21 cellular contexts compared by ENCODE assay signal in genomic region chr1:43844114-43844513, GRCh38.
DNase-seq lines count a peak whose midpoint lies in the region; ATAC-seq and TF ChIP-seq lines count a peak whose summit lies in the region.
"Had no signal": no experiment of that assay in that cellular context is flagged by ENCODE, and none has a peak within 500 bp of the region (broad histone marks: within the 10 kb centered on the region; RNA-seq: fewer than 3 reads in every experiment).

No MANE protein-coding gene starts in this region.

- no peaks in the 10 kb centered on the region for H3K36me3 ChIP-seq in lower lobe of right lung
- peaks cover 8% of the 10 kb centered on the region for H3K36me3 ChIP-seq in CD8-positive, alpha-beta T cell (ENCODE audit: insufficient read depth, low read length)
- H3K36me3 ChIP-seq: vagina had no signal

- H3K36me3 Mint-ChIP-seq in CD8-positive, alpha-beta T cell, result peaks cover 48% of the 10 kb centered on the region

- peak; percentile 54 to 66 for ATAC-seq in lower lobe of right lung
- no peak for ATAC-seq in CD8-positive, alpha-beta T cell
- ATAC-seq in HG03521 (IDR thresholded peaks at IDR 0.05; ENCODE audit: unreplicated experiment), result no peak
- ATAC-seq in GM18498 (IDR thresholded peaks at IDR 0.05; ENCODE audit: unreplicated experiment), result no peak
- ATAC-seq: foreskin keratinocyte, left cardiac atrium had no signal

- intact Hi-C loops in lower lobe of right lung (cut with DNase I), result no loop called here
- intact Hi-C loops in CD8-positive, alpha-beta T cell (cut with DNase I, micrococcal nuclease), result no loop called here

- H3K27ac ChIP-seq in lower lobe of right lung, result no peak overlapping the region
- no peak overlapping the region for H3K27ac ChIP-seq in CD8-positive, alpha-beta T cell (ENCODE audit: low read depth, low read length)
- no peak overlapping the region for H3K27ac ChIP-seq in RWPE1
- H3K27ac ChIP-seq: foreskin keratinocyte, vagina had no signal

- no peaks in the 10 kb centered on the region for H3K27me3 Mint-ChIP-seq in CD8-positive, alpha-beta T cell (ENCODE audit: low read depth)
- H3K27me3 Mint-ChIP-seq: activated CD4-positive, alpha-beta T cell treated with anti-CD3 and anti-CD28 coated beads, Interleukin-2, amount 10 ng/mL, durations not matched to agents 7 days and 5 days; activated naive CD8-positive, alpha-beta T cell treated with anti-CD3 and anti-CD28 coated beads, Interleukin-2, amount 10 ng/mL, durations not matched to agents 7 days and 5 days; CD4-positive, alpha-beta T cell had no signal

- no peaks in the 10 kb centered on the region for H3K9me3 ChIP-seq in lower lobe of right lung
- no peaks in the 10 kb centered on the region for H3K9me3 ChIP-seq in CD8-positive, alpha-beta T cell (ENCODE audit: low read length)
- H3K9me3 ChIP-seq: vagina had no signal

- no peak overlapping the region for H3K27ac Mint-ChIP-seq in CD8-positive, alpha-beta T cell
- H3K27ac Mint-ChIP-seq: activated CD4-positive, alpha-beta T cell treated with anti-CD3 and anti-CD28 coated beads, Interleukin-2, amount 10 ng/mL, durations not matched to agents 7 days and 5 days; activated naive CD8-positive, alpha-beta T cell treated with anti-CD3 and anti-CD28 coated beads, Interleukin-2, amount 10 ng/mL, durations not matched to agents 7 days and 5 days; activated T-helper 2 cell treated with anti-CD3 and anti-CD28 coated beads, Interferon-gamma antibody, Interleukin-2, Interleukin-4, amounts not matched to agents 10 μg/mL and 5 μg/mL and 100 μg/mL, durations not matched to agents 14 hours and 24 hours and 36 hours; CD4-positive, alpha-beta T cell; nephron progenitor cell had no signal

- no peak overlapping the region for H3K4me3 Mint-ChIP-seq in CD8-positive, alpha-beta T cell
- H3K4me3 Mint-ChIP-seq: activated CD4-positive, alpha-beta T cell treated with anti-CD3 and anti-CD28 coated beads, Interleukin-2, amount 10 ng/mL, durations not matched to agents 7 days and 5 days; activated naive CD8-positive, alpha-beta T cell treated with anti-CD3 and anti-CD28 coated beads, Interleukin-2, amount 10 ng/mL, durations not matched to agents 7 days and 5 days; CD4-positive, alpha-beta T cell; nephron progenitor cell had no signal

- TF ChIP-seq CTCF in lower lobe of right lung (IDR thresholded peaks at IDR 0.05) (no peak), RWPE1 (conservative IDR thresholded peaks at IDR 0.05; ENCODE audit: low read depth) (no peak)
- TF ChIP-seq CTCF in CD8-positive, alpha-beta T cell (IDR thresholded peaks at IDR 0.05), result no peak

- no peaks in the 10 kb centered on the region for H3K4me1 ChIP-seq in lower lobe of right lung
- H3K4me1 ChIP-seq in CD8-positive, alpha-beta T cell (ENCODE audit: insufficient read depth, low read length), result no peaks in the 10 kb centered on the region
- H3K4me1 ChIP-seq: foreskin keratinocyte, vagina had no signal

- POLR2A ChIA-PET in CD8-positive, alpha-beta T cell (lab: Charles Lee), result no interaction called here
- POLR2A ChIA-PET in RWPE1 (lab: Yijun Ruan, JAX; ENCODE audit: low non-redundant PET), result interaction anchor here (0.5 kb wide), 1 partner anchor 389 kb away, joined by 3 read pairs; no protein-coding TSS in a partner anchor

- H3K9me3 Mint-ChIP-seq in CD8-positive, alpha-beta T cell, result peaks cover 10% of the 10 kb centered on the region

- CTCF ChIA-PET in CD8-positive, alpha-beta T cell (lab: Charles Lee), result no interaction called here
- CTCF ChIA-PET in RWPE1 (lab: Yijun Ruan, JAX), result interaction anchor here (0.6 kb wide), 1 partner anchor 163 kb away, joined by 4 read pairs; no protein-coding TSS in a partner anchor

- peaks cover 2% of the 10 kb centered on the region for H3K4me1 Mint-ChIP-seq in CD8-positive, alpha-beta T cell (ENCODE audit: low read depth)
- H3K4me1 Mint-ChIP-seq: nephron progenitor cell had no signal

- no peaks in the 10 kb centered on the region for H3K27me3 ChIP-seq in lower lobe of right lung (ENCODE audit: low read depth)
- H3K27me3 ChIP-seq in CD8-positive, alpha-beta T cell (ENCODE audit: insufficient read depth, low read length), result no peaks in the 10 kb centered on the region
- H3K27me3 ChIP-seq: foreskin keratinocyte, vagina had no signal

- H3K4me3 ChIP-seq in lower lobe of right lung, result no peak overlapping the region
- H3K4me3 ChIP-seq in CD8-positive, alpha-beta T cell (ENCODE audit: low read depth, low read length), result no peak overlapping the region
- H3K4me3 ChIP-seq: vagina had no signal

- DNase-seq in ELF-1 (ENCODE audit: low read depth, low spot score) (peak; percentile 44), MV-4-11 (lab: John Stamatoyannopoulos, UW) (peak; percentile 87), amniotic epithelial cell (ENCODE audit: low read depth) (peak; percentile 45), lower lobe of right lung (no peak), RWPE1 (ENCODE audit: low spot score) (no peak)
- no peak for DNase-seq in CD8-positive, alpha-beta T cell
- DNase-seq: activated CD4-positive, alpha-beta T cell treated with anti-CD3 and anti-CD28 coated beads, Interleukin-2, amount 10 ng/mL, durations not matched to agents 7 days and 5 days; activated naive CD8-positive, alpha-beta T cell treated with anti-CD3 and anti-CD28 coated beads, Interleukin-2, amount 10 ng/mL, durations not matched to agents 7 days and 5 days; CD4-positive, alpha-beta T cell; cortex of kidney; foreskin keratinocyte; left cardiac atrium; midbrain; NCI-H1436 treated with DMSO at 0.1 percent for 48 hours; nephron progenitor cell; posterior cingulate gyrus; stimulated activated CD4-positive, alpha-beta T cell treated with anti-CD3 and anti-CD28 coated beads, Interleukin-4, amount 100 ng/mL, for 24 hours had no signal

Comparison
In these comparisons a context has a peak if more than half of its experiments do, and no peak if none do; other contexts are left out.
1. DNase-seq: peak in ELF-1 (single experiment), MV-4-11 (single experiment) and amniotic epithelial cell (single experiment); none in lower lobe of right lung (single experiment), CD8-positive, alpha-beta T cell (0 of 7) and RWPE1 (single experiment).
2. ATAC-seq: peak in lower lobe of right lung (2 of 2); none in CD8-positive, alpha-beta T cell (single experiment), HG03521 (single experiment) and GM18498 (single experiment).